9 cellular contexts compared by ENCODE assay signal in genomic region chr17:37067555-37068111, GRCh38.
DNase-seq lines count a peak whose midpoint lies in the region; ATAC-seq and TF ChIP-seq lines count a peak whose summit lies in the region.
"Had no signal": no experiment of that assay in that cellular context is flagged by ENCODE, and none has a peak within 500 bp of the region (broad histone marks: within the 10 kb centered on the region; RNA-seq: fewer than 3 reads in every experiment).

No MANE protein-coding gene starts in this region.

- no peak overlapping the region for H3K27ac ChIP-seq in brain microvascular endothelial cell
- H3K27ac ChIP-seq in liver (ENCODE audit: low read depth in 1 of 2, low read length in 2 of 2) = peak overlapping the region; percentile 47 to 63

- WGBS in liver = 35% methylated on average over 13 of the region's 13 CpGs

- TF ChIP-seq CTCF in brain microvascular endothelial cell (IDR thresholded peaks at IDR 0.05; ENCODE audit: low read depth, low read length, missing control alignments) (no peak), liver (IDR thresholded peaks at IDR 0.05; ENCODE audit: low read depth, low read length, missing input control) (no peak)

- DNase-seq in AG08395 (ENCODE audit: low spot score) (peak; percentile 93), HuH-7 (ENCODE audit: low spot score) (peak; percentile 50), brain microvascular endothelial cell (peak; percentile 80), NCI-H1105 (lab: John Stamatoyannopoulos, UW) (no peak), NCI-H1417 treated with DMSO at 0.1 percent for 48 hours (lab: John Stamatoyannopoulos, UW) (no peak), NCI-H1105 treated with DMSO at 0.1 percent for 48 hours (lab: John Stamatoyannopoulos, UW) (no peak)
- DNase-seq: cortex of kidney had no signal

- H3K9me3 ChIP-seq in liver (ENCODE audit: control insufficient read depth in 4 of 4, low read length in 3 of 4) = no peaks in the 10 kb centered on the region

- TF ChIP-seq RAD21 in liver (IDR thresholded peaks at IDR 0.05) = peak; percentile 27 to 30

- ATAC-seq in HG03457 (IDR thresholded peaks at IDR 0.05; ENCODE audit: unreplicated experiment) = no peak

- in situ Hi-C loops in brain microvascular endothelial cell (cut with HindIII; ENCODE audit: low pct_ligation_motif_present, low sequenced_read_pairs) = no loop called here

- no peak overlapping the region for H3K9ac ChIP-seq in liver (ENCODE audit: low read depth in 1 of 2, low read length in 2 of 2)

- H3K27me3 ChIP-seq in brain microvascular endothelial cell (replicated peaks) (peaks cover 9% of the 10 kb centered on the region), liver (ENCODE audit: control insufficient read depth in 4 of 4, insufficient read depth in 4 of 4, low read length in 3 of 4) (no peaks in the 10 kb centered on the region)

- H3K4me1 ChIP-seq in liver (ENCODE audit: control insufficient read depth in 4 of 4, insufficient read depth in 4 of 4, low read length in 3 of 4) = peaks cover 0 to 14% (median 3%) of the 10 kb centered on the region in 4 donors

- H3K4me3 ChIP-seq in brain microvascular endothelial cell (ENCODE audit: low read depth, low read length) = no peak overlapping the region
- no peak overlapping the region for H3K4me3 ChIP-seq in liver (ENCODE audit: low read depth in 1 of 3, low read length in 3 of 3)

- H3K36me3 ChIP-seq in brain microvascular endothelial cell (replicated peaks) (no peaks in the 10 kb centered on the region), liver (ENCODE audit: control insufficient read depth in 4 of 4, insufficient read depth in 3 of 4, low read depth in 1 of 4, low read length in 3 of 4) (no peaks in the 10 kb centered on the region)

TF ChIP-seq in liver, 16 proteins besides CTCF, POLR2A, EP300 and RAD21:
- TF ChIP-seq REST (IDR thresholded peaks at IDR 0.05) (peak; percentile 34), ATF3 (IDR thresholded peaks at IDR 0.05) (peak; percentile 89), EGR1 (IDR thresholded peaks at IDR 0.05; ENCODE audit: low read depth in 2 of 2) (peak in 1 of 2 donors; percentile 48), GABPA (IDR thresholded peaks at IDR 0.05 in 1 of 2, conservative IDR thresholded peaks at IDR 0.05 in 1 of 2) (peak in 1 of 2 donors; percentile 16), HNF4A (conservative IDR thresholded peaks at IDR 0.05) (peak; percentile 79), JUND (IDR thresholded peaks at IDR 0.05) (peak; percentile 86), NR2F2 (IDR thresholded peaks at IDR 0.05) (no peak), ZBTB33 (IDR thresholded peaks at IDR 0.05) (peak; percentile 59), HNF4G (IDR thresholded peaks at IDR 0.05) (no peak), TAF1 (conservative IDR thresholded peaks at IDR 0.05) (no peak), FOXA2 (IDR thresholded peaks at IDR 0.05) (peak; percentile 90), MAX (IDR thresholded peaks at IDR 0.05) (peak; percentile 76), SP1 (IDR thresholded peaks at IDR 0.05) (peak; percentile 63), YY1 (IDR thresholded peaks at IDR 0.05) (peak; percentile 66), FOXA1 (IDR thresholded peaks at IDR 0.05) (peak; percentile 85), RXRA (IDR thresholded peaks at IDR 0.05) (peak; percentile 56 to 89)
TF ChIP-seq in liver: peak in this region for 13.

Comparison
In these comparisons a context has a peak if more than half of its experiments do, and no peak if none do; other contexts are left out.
1. DNase-seq: peak in AG08395 (single experiment), HuH-7 (single experiment) and brain microvascular endothelial cell (single experiment); none in NCI-H1105 (single experiment), NCI-H1417 treated with DMSO at 0.1 percent for 48 hours (single experiment) and NCI-H1105 treated with DMSO at 0.1 percent for 48 hours (single experiment).